2 cellular contexts compared by ENCODE assay signal in genomic region chr2:38690499-38691420, GRCh38.
TF ChIP-seq lines count a peak whose summit lies in the region.

No MANE protein-coding gene starts in this region.

TF ChIP-seq in A549, 52 proteins besides CTCF, POLR2A, EP300 and RAD21 (continued from another document):
- no peak for TF ChIP-seq HMGXB4 (CRISPR knock-in tag; IDR thresholded peaks at IDR 0.05; ENCODE audit: borderline replicate concordance)
- TF ChIP-seq MAFK (IDR thresholded peaks at IDR 0.05; ENCODE audit: partially characterized antibody), result peak; percentile 13
- TF ChIP-seq ZC3H11A (IDR thresholded peaks at IDR 0.05), result no peak
- peak; percentile 89 for TF ChIP-seq MAX (IDR thresholded peaks at IDR 0.05)
- no peak for TF ChIP-seq BHLHE40 (IDR thresholded peaks at IDR 0.05; ENCODE audit: low read depth, low read length)
- TF ChIP-seq ZNF302 (CRISPR knock-in tag; IDR thresholded peaks at IDR 0.05), result no peak
- TF ChIP-seq BCL3 (IDR thresholded peaks at IDR 0.05), result peak; percentile 74; the same call in 2 of the 3 replicates
- peak; percentile 98 for TF ChIP-seq FOSL2 (IDR thresholded peaks at IDR 0.05)
- peak; percentile 99 for TF ChIP-seq FOSL2 (CRISPR knock-in tag; IDR thresholded peaks at IDR 0.05)
- peak; percentile 97 for TF ChIP-seq JUNB (IDR thresholded peaks at IDR 0.05)
- peak; percentile 28; the same call in 2 of the 3 replicates for TF ChIP-seq SMC3 (IDR thresholded peaks at IDR 0.05)
- TF ChIP-seq CEBPB (IDR thresholded peaks at IDR 0.05), result peak; percentile 41 to 88; a peak in 3 of 4 replicates
- TF ChIP-seq TFCP2L1 (CRISPR knock-in tag; IDR thresholded peaks at IDR 0.05), result no peak
- no peak for TF ChIP-seq RARB (CRISPR knock-in tag; IDR thresholded peaks at IDR 0.05)
- peak; percentile 88 for TF ChIP-seq GATA3 (IDR thresholded peaks at IDR 0.05; ENCODE audit: borderline replicate concordance)
- no peak for TF ChIP-seq CBX2 (IDR thresholded peaks at IDR 0.05; ENCODE audit: borderline replicate concordance, low read depth)
- TF ChIP-seq PBX3 (IDR thresholded peaks at IDR 0.05), result 0 out of 2 replicates have a peak, but pooled peaks have one; percentile 55
- peak; percentile 92; a peak in 4 of 5 replicates for TF ChIP-seq JUN (IDR thresholded peaks at IDR 0.05)
- no peak for TF ChIP-seq RCOR1 (IDR thresholded peaks at IDR 0.05; ENCODE audit: low read depth, low read length)
- no peak for TF ChIP-seq HOXA7 (CRISPR knock-in tag; IDR thresholded peaks at IDR 0.05)
TF ChIP-seq in A549: peak in this region for 10.

TF ChIP-seq in HEK293, 187 proteins besides CTCF, POLR2A, EP300 and RAD21 (continued from another document):
- peak; percentile 75 for TF ChIP-seq PRDM6 (tag by site-specific recombination; IDR thresholded peaks at IDR 0.05)
